8 cellular contexts compared by ENCODE assay signal in genomic region chr3:112302881-112303761, GRCh38. TPM values are rescaled to one million over a fixed set of nuclear protein-coding genes. Genes with fewer than 3 reads are reported as not detected.
DNase-seq lines count a peak whose midpoint lies in the region; ATAC-seq and TF ChIP-seq lines count a peak whose summit lies in the region.

No MANE protein-coding gene starts in this region.

- intact Hi-C loops in prostate gland (cut with DNase I), result no loop called here

- TF ChIP-seq CTCF in fibroblast of mammary gland (conservative IDR thresholded peaks at IDR 0.05; ENCODE audit: control insufficient read depth, insufficient read depth, low read depth, low read length) (no peak), prostate gland (IDR thresholded peaks at IDR 0.05) (no peak)

- H3K4me1 ChIP-seq in prostate gland (replicated peaks), result no peaks in the 10 kb centered on the region

- 26% methylated on average over 12 of the region's 12 CpGs for WGBS in prostate gland

- DNase-seq in NCI-H82 (lab: John Stamatoyannopoulos, UW) (peak; percentile 72), fibroblast of mammary gland (ENCODE audit: low read depth) (peak; percentile 15), prostate gland (ENCODE audit: low spot score) (no peak), MV-4-11 (lab: John Stamatoyannopoulos, UW) (no peak), NCI-H524 treated with DMSO at 0.1 percent for 48 hours (lab: John Stamatoyannopoulos, UW) (no peak)
- DNase-seq in stimulated activated CD4-positive, alpha-beta T cell treated with anti-CD3 and anti-CD28 coated beads, Interleukin-12 subunit alpha, Interleukin-12 subunit beta, amount 100 ng/mL, for 4 hours, result no peak

- H3K9me3 ChIP-seq in prostate gland, result no peaks in the 10 kb centered on the region

- TF ChIP-seq POLR2A in prostate gland (IDR thresholded peaks at IDR 0.05), result no peak

- H3K27me3 ChIP-seq in prostate gland (replicated peaks; ENCODE audit: insufficient read depth), result no peaks in the 10 kb centered on the region

- peak overlapping the region in 1 of 2 donors; percentile 26 for H3K27ac ChIP-seq in prostate gland

- H3K36me3 ChIP-seq in prostate gland, result no peaks in the 10 kb centered on the region

- peak; percentile 53 for ATAC-seq in GM19043 (IDR thresholded peaks at IDR 0.05; ENCODE audit: low read depth, unreplicated experiment)
- no peak for ATAC-seq in HG03520 (IDR thresholded peaks at IDR 0.05; ENCODE audit: unreplicated experiment)

- H3K4me3 ChIP-seq in fibroblast of mammary gland (ENCODE audit: control insufficient read depth, low read depth, low read length) (peak overlapping the region; percentile 41), prostate gland (peak overlapping the region; percentile 23 to 34)

RNA-seq across cellular contexts. Expression of gene SLC9C1, which starts 9.1 kb away (rescaled TPM):
- total RNA-seq in prostate gland, result under 1 TPM in 1 of 2 donors, not detected in 1; 0.91 TPM

RNA-seq across cellular contexts. Expression of gene CD200, which starts 29.8 kb away (rescaled TPM):
- 1 to 10 TPM; 5.2 to 6.3 TPM for total RNA-seq in prostate gland

Comparison
In these comparisons a context has a peak if more than half of its experiments do, and no peak if none do; other contexts are left out.
1. DNase-seq: peak in NCI-H82 (single experiment) and fibroblast of mammary gland (single experiment); none in prostate gland (single experiment), MV-4-11 (single experiment), stimulated activated CD4-positive, alpha-beta T cell treated with anti-CD3 and anti-CD28 coated beads, Interleukin-12 subunit alpha, Interleukin-12 subunit beta, amount 100 ng/mL, for 4 hours (single experiment) and NCI-H524 treated with DMSO at 0.1 percent for 48 hours (single experiment).